In the genomic region with DNA sequence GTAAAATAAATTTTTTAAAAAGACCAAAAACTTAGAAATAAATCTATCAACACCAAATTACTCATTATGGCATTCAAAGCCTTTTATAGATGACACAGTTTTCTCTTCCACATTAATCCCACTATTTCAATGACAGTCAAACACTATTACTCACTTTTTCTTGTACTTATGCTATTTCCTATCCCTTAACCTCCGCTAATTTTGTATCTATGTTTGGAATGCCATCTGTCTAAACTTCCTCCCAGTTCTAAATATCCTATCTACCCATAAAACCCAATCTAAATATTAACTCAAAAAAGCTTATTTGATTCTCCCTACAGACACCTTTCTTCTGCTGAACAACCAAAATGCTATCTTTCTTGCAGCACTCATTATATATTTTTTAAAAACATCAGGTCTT, we compare ENCODE assay signal across 31 cellular contexts.
"Had no signal": no experiment of that assay in that cellular context is flagged by ENCODE, and none has a peak within 500 bp of the region (broad histone marks: within the 10 kb centered on the region; RNA-seq: fewer than 3 reads in every experiment).

No MANE protein-coding gene starts in this region.

- DNase-seq: colonic mucosa; effector CD8-positive, alpha-beta T cell; endodermal cell; foreskin keratinocyte; glutamatergic neuron; heart right ventricle; hippocampal formation; left cardiac atrium; left lung; mesenchymal stem cell; mucosa of descending colon; naive B cell; spleen; stimulated activated CD4-positive, alpha-beta T cell treated with anti-CD3 and anti-CD28 coated beads, Interleukin-4, amount 100 ng/mL, for 4 hours; stimulated activated naive CD8-positive, alpha-beta T cell treated with anti-CD3 and anti-CD28 coated beads, Interleukin-15, Interleukin-2, amounts not matched to agents 100 U/mL and 50 U/mL, for 24 hours; substantia nigra; upper lobe of left lung had no signal

- H2AFZ ChIP-seq: parathyroid adenoma had no signal

- ATAC-seq: esophagus mucosa; foreskin keratinocyte; heart right ventricle; left cardiac atrium; left lung; mucosa of descending colon; natural killer cell treated with Interleukin-12 subunit alpha and Interleukin-12 subunit beta and Interleukin-15 and Interleukin-18, amount 100 ng/mL, for 72 hours; sciatic nerve; stimulated activated memory B cell treated with anti-CD40 and anti-IgM and Interleukin-4, amounts not matched to agents 10 μg/mL and 1 μg/mL and 100 μg/mL, for 72 hours; stimulated activated naive CD8-positive, alpha-beta T cell treated with anti-CD3 and anti-CD28 coated beads, Interleukin-15, Interleukin-2, amounts not matched to agents 100 U/mL and 50 U/mL, for 24 hours had no signal

- H3K9me3 Mint-ChIP-seq: dendritic cell treated with granulocyte-macrophage colony-stimulating factor and Interleukin-4, amounts not matched to agents 40 ng/mL and 50 ng/mL, for 4 days; endodermal cell; mesothelial cell of epicardium; naive B cell; natural killer cell treated with Interleukin-12 subunit alpha and Interleukin-12 subunit beta and Interleukin-15 and Interleukin-18, amount 100 ng/mL, for 72 hours; neural crest cell; stimulated activated memory B cell treated with anti-CD40 and anti-IgM and Interleukin-4, amounts not matched to agents 10 μg/mL and 1 μg/mL and 100 μg/mL, for 72 hours had no signal

- H3K4me1 Mint-ChIP-seq: endodermal cell; naive B cell; stimulated activated memory B cell treated with anti-CD40 and anti-IgM and Interleukin-4, amounts not matched to agents 10 μg/mL and 1 μg/mL and 100 μg/mL, for 72 hours had no signal

- H3K27me3 Mint-ChIP-seq: dendritic cell treated with granulocyte-macrophage colony-stimulating factor and Interleukin-4, amounts not matched to agents 40 ng/mL and 50 ng/mL, for 4 days; naive B cell; stimulated activated memory B cell treated with anti-CD40 and anti-IgM and Interleukin-4, amounts not matched to agents 10 μg/mL and 1 μg/mL and 100 μg/mL, for 72 hours had no signal

- H3K9me3 ChIP-seq: colonic mucosa, heart right ventricle, left lung, mucosa of descending colon, neutrophil, prostate gland, right atrium auricular region, spleen, thoracic aorta, tibial nerve, upper lobe of left lung had no signal

- H3K4me3 Mint-ChIP-seq: dendritic cell treated with granulocyte-macrophage colony-stimulating factor and Interleukin-4, amounts not matched to agents 40 ng/mL and 50 ng/mL, for 4 days; endodermal cell; mesothelial cell of epicardium; naive B cell; natural killer cell treated with Interleukin-12 subunit alpha and Interleukin-12 subunit beta and Interleukin-15 and Interleukin-18, amount 100 ng/mL, for 72 hours; neural crest cell; stimulated activated memory B cell treated with anti-CD40 and anti-IgM and Interleukin-4, amounts not matched to agents 10 μg/mL and 1 μg/mL and 100 μg/mL, for 72 hours had no signal

- H3K79me2 ChIP-seq: parathyroid adenoma had no signal

- H3K36me3 Mint-ChIP-seq: mesothelial cell of epicardium; naive B cell; natural killer cell treated with Interleukin-12 subunit alpha and Interleukin-12 subunit beta and Interleukin-15 and Interleukin-18, amount 100 ng/mL, for 72 hours; stimulated activated memory B cell treated with anti-CD40 and anti-IgM and Interleukin-4, amounts not matched to agents 10 μg/mL and 1 μg/mL and 100 μg/mL, for 72 hours had no signal

- H3K27ac ChIP-seq: colonic mucosa, epithelial cell of prostate, foreskin keratinocyte, heart right ventricle, left lung, neutrophil, parathyroid adenoma, prostate gland, right atrium auricular region, spleen, thoracic aorta, tibial nerve, upper lobe of left lung had no signal

- H3K27ac Mint-ChIP-seq: dendritic cell treated with granulocyte-macrophage colony-stimulating factor and Interleukin-4, amounts not matched to agents 40 ng/mL and 50 ng/mL, for 4 days; endodermal cell; mesothelial cell of epicardium; naive B cell; natural killer cell treated with Interleukin-12 subunit alpha and Interleukin-12 subunit beta and Interleukin-15 and Interleukin-18, amount 100 ng/mL, for 72 hours; stimulated activated memory B cell treated with anti-CD40 and anti-IgM and Interleukin-4, amounts not matched to agents 10 μg/mL and 1 μg/mL and 100 μg/mL, for 72 hours had no signal

- H3K9ac ChIP-seq: parathyroid adenoma had no signal

- H3K36me3 ChIP-seq: colonic mucosa, heart right ventricle, left lung, neutrophil, prostate gland, right atrium auricular region, spleen, thoracic aorta, tibial nerve, upper lobe of left lung had no signal

- H3K4me1 ChIP-seq: colonic mucosa, foreskin keratinocyte, heart right ventricle, left lung, parathyroid adenoma, prostate gland, right atrium auricular region, spleen, tibial nerve, upper lobe of left lung had no signal

- H3K4me3 ChIP-seq: colonic mucosa, heart right ventricle, left lung, mucosa of descending colon, prostate gland, right atrium auricular region, spleen, thoracic aorta, tibial nerve, upper lobe of left lung had no signal

- H3K27me3 ChIP-seq: colonic mucosa, foreskin keratinocyte, heart right ventricle, left lung, neutrophil, right atrium auricular region, spleen, tibial nerve, upper lobe of left lung had no signal
